ENCODE assay signal across 8 cellular contexts in genomic region chr20:1324598-1325172, GRCh38. TPM values are rescaled to one million over a fixed set of nuclear protein-coding genes. Genes with fewer than 3 reads are reported as not detected.
DNase-seq lines count a peak whose midpoint lies in the region; ATAC-seq, FAIRE-seq and TF ChIP-seq lines count a peak whose summit lies in the region.

No MANE protein-coding gene starts in this region.

- no peak for TF ChIP-seq POLR2A in GM12878 (IDR thresholded peaks at IDR 0.05; ENCODE audit: low read depth, low read length)

- no peak for DNase-seq in GM12878 (ENCODE audit: low read depth, low spot score)
- no peak for DNase-seq in lower lobe of right lung
- peak; percentile 41 for DNase-seq in ureter (ENCODE audit: low spot score)
- no peak for DNase-seq in NCI-H748 (lab: John Stamatoyannopoulos, UW; ENCODE audit: unreplicated experiment)

- TF ChIP-seq CTCF in C4-2B (conservative IDR thresholded peaks at IDR 0.05) (no peak), KMS-11 (conservative IDR thresholded peaks at IDR 0.05; ENCODE audit: low read depth, low read length) (no peak), GM12878 (IDR thresholded peaks at IDR 0.05 in 2 of 3, conservative IDR thresholded peaks at IDR 0.05 in 1 of 3; ENCODE audit: control insufficient read depth in 2 of 3, extremely low read depth in 1 of 3, insufficient read depth in 1 of 3, low read depth in 3 of 3, low read length in 3 of 3) (no peak), lower lobe of right lung (IDR thresholded peaks at IDR 0.05) (no peak)

- SMC1A ChIA-PET in GM12878 (lab: Charles Lee; ENCODE audit: uncharacterized antibody, unreplicated experiment) = interaction anchor here (0.7 to 2.9 kb wide), 8 partner anchors 9 to 143 kb away, joined by 3 to 11 read pairs (median 4); partner anchors contain the start of gene FKBP1A

- H3K4me1 ChIP-seq in KMS-11 (ENCODE audit: low read depth, poor library complexity, severe bottlenecking) (peaks cover 19% of the 10 kb centered on the region), GM12878 (ENCODE audit: control insufficient read depth, insufficient read depth, low read length) (peaks cover 30% of the 10 kb centered on the region), lower lobe of right lung (peaks cover 60% of the 10 kb centered on the region)

- no peaks in the 10 kb centered on the region for H3K27me3 ChIP-seq in KMS-11 (ENCODE audit: insufficient read depth, low read depth)
- no peaks in the 10 kb centered on the region for H3K27me3 ChIP-seq in GM12878 (replicated peaks in 1 of 2; ENCODE audit: control insufficient read depth in 2 of 2, insufficient read depth in 2 of 2, low read length in 1 of 2)
- H3K27me3 ChIP-seq in lower lobe of right lung (ENCODE audit: low read depth) = no peaks in the 10 kb centered on the region

- ATAC-seq in GM12878 = no peak
- no peak for ATAC-seq in lower lobe of right lung
- ATAC-seq in HG02798 (IDR thresholded peaks at IDR 0.05; ENCODE audit: poor library complexity, unreplicated experiment) = no peak
- no peak for ATAC-seq in GM18502 (IDR thresholded peaks at IDR 0.05; ENCODE audit: poor library complexity, unreplicated experiment)

- intact Hi-C loops in GM12878 (cut with micrococcal nuclease; ENCODE audit: unreplicated experiment) (loop anchor here (2.0 kb wide), 2 partner anchors 52 to 64 kb away; no protein-coding TSS in a partner anchor), lower lobe of right lung (cut with DNase I) (no loop called here)

- H3K9ac ChIP-seq in KMS-11 (peak overlapping the region; percentile 100; the same call in 1 of the 2 replicates), GM12878 (ENCODE audit: control insufficient read depth, insufficient read depth, low read length) (peak overlapping the region; percentile 9; the same call in 1 of the 2 replicates)

- H3K27ac ChIP-seq in C4-2B = peak overlapping the region; percentile 93
- peak overlapping the region; percentile 98 for H3K27ac ChIP-seq in KMS-11
- peak overlapping the region; percentile 5; the same call in 1 of the 2 replicates for H3K27ac ChIP-seq in GM12878 (ENCODE audit: control insufficient read depth, insufficient read depth)
- H3K27ac ChIP-seq in lower lobe of right lung = peak overlapping the region; percentile 98

- H3K36me3 ChIP-seq in KMS-11 (ENCODE audit: insufficient read depth) = no peaks in the 10 kb centered on the region
- H3K36me3 ChIP-seq in GM12878 (ENCODE audit: control insufficient read depth in 2 of 2, insufficient read depth in 2 of 2, low read length in 1 of 2) = no peaks in the 10 kb centered on the region
- no peaks in the 10 kb centered on the region for H3K36me3 ChIP-seq in lower lobe of right lung

- in situ Hi-C loops in GM12878 (cut with MboI) = no loop called here

- no TSS peak for BruUV-seq in GM12878 (replicated peaks; lab: Mats Ljungman, UMichigan)

- TF ChIP-seq EP300 in GM12878 (IDR thresholded peaks at IDR 0.05; ENCODE audit: borderline replicate concordance in 1 of 2, control insufficient read depth in 1 of 2, low read depth in 2 of 2, low read length in 2 of 2) = 0 out of 4 replicates have a peak, but pooled peaks of 1 of the 2 experiments have one; percentile 8

- RAD21 ChIA-PET in GM12878 (lab: Charles Lee; ENCODE audit: unreplicated experiment) = interaction anchor here (1.7 kb wide), 2 partner anchors 67 to 112 kb away, joined by 5 to 11 read pairs; no protein-coding TSS in a partner anchor

- no peak for FAIRE-seq in GM12878 (lab: Jason Lieb, UNC)

- H2AFZ ChIP-seq in KMS-11 (ENCODE audit: low read depth) (peak overlapping the region; percentile 92), GM12878 (ENCODE audit: control insufficient read depth, low read depth, low read length) (peak overlapping the region; percentile 59)

- no peak for TF ChIP-seq RAD21 in GM12878 (IDR thresholded peaks at IDR 0.05; ENCODE audit: insufficient read depth, low read depth, low read length)

- H3K4me2 ChIP-seq in KMS-11 = peak overlapping the region; percentile 80
- H3K4me2 ChIP-seq in GM12878 (ENCODE audit: control insufficient read depth, insufficient read depth) = peak overlapping the region; percentile 67

- H4K20me1 ChIP-seq in KMS-11 (ENCODE audit: insufficient read depth) (no peaks in the 10 kb centered on the region), GM12878 (ENCODE audit: control insufficient read depth, insufficient read depth) (no peaks in the 10 kb centered on the region)

- H3K79me2 ChIP-seq in KMS-11 (ENCODE audit: insufficient read depth, low read depth) (peaks cover 27% of the 10 kb centered on the region), GM12878 (ENCODE audit: control insufficient read depth, insufficient read depth, low read length) (peaks cover 43% of the 10 kb centered on the region)

- 4% methylated on average over 15 of the region's 15 CpGs for WGBS in GM12878 (ENCODE audit: insufficient coverage, insufficient replicate concordance, low lambda C conversion rate, missing lambda C conversion rate)

- CTCF ChIA-PET in GM12878 (lab: Yijun Ruan, JAX) = interaction anchor here (0.9 to 7.6 kb wide), 8 partner anchors 10 to 179 kb away, joined by 3 to 55 read pairs (median 4); partner anchors contain the start of gene FKBP1A

- POLR2A ChIA-PET in GM12878 (lab: Charles Lee) = interaction anchor here (1.1 to 7.0 kb wide), 3 partner anchors 20 to 66 kb away, joined by 3 to 76 read pairs (median 6); partner anchors contain the start of gene FKBP1A

- H3K4me3 ChIP-seq in KMS-11 (IDR thresholded peaks at IDR 0.05; ENCODE audit: insufficient read depth, low read depth, low read length) = no peak overlapping the region
- peak overlapping the region; percentile 90; the same call in 1 of the 2 replicates for H3K4me3 ChIP-seq in GM12878
- H3K4me3 ChIP-seq in lower lobe of right lung = peak overlapping the region; percentile 77

- H3K9me3 ChIP-seq in GM12878 (replicated peaks; ENCODE audit: control insufficient read depth, insufficient read depth, low read length) = no peaks in the 10 kb centered on the region; the same call in 2 of the 3 replicates
- H3K9me3 ChIP-seq in lower lobe of right lung = no peaks in the 10 kb centered on the region

TF ChIP-seq in GM12878, 131 proteins besides CTCF, POLR2A, EP300 and RAD21 (continues in another document):
- TF ChIP-seq BCL11A (IDR thresholded peaks at IDR 0.05; ENCODE audit: low read depth, low read length) (0 out of 2 replicates have a peak, but pooled peaks have one; percentile 29), POLR2AphosphoS5 (IDR thresholded peaks at IDR 0.05; ENCODE audit: low read length) (no peak), NRF1 (conservative IDR thresholded peaks at IDR 0.05; ENCODE audit: low read depth, low read length) (no peak), TBL1XR1 (IDR thresholded peaks at IDR 0.05; ENCODE audit: low read depth, low read length) (no peak), PBX3 (IDR thresholded peaks at IDR 0.05; ENCODE audit: insufficient replicate concordance, low read depth, low read length) (no peak), SREBF2 (IDR thresholded peaks at IDR 0.05; ENCODE audit: low read length) (no peak), KDM1A (IDR thresholded peaks at IDR 0.05; ENCODE audit: borderline replicate concordance) (no peak)

RNA-seq across cellular contexts. Expression of gene SDCBP2, which starts 4.3 kb away (rescaled TPM):
- 1.3 and 2.6 TPM in 2 replicates for total RNA-seq in GM12878 (2013; cell fraction: nucleolus; rRNA removed)
- total RNA-seq in GM12878 (2014; rRNA removed) (0.60 and 1.1 TPM in 2 replicates), GM12878 (2014; rRNA removed; fragmentation: Illumina TruSeq; extraction: Trizol) (0.45 and 0.60 TPM in 2 replicates), GM12878 (2021) (0.77 and 1.5 TPM in 2 replicates), lower lobe of right lung (10.8 TPM), ureter (15.2 TPM)
- 0.91 TPM for polyA plus RNA-seq in GM12878 (2011; ENCODE audit: low read depth)
- polyA plus RNA-seq in GM12878 (2011; rRNA removed) (1.3 and 1.5 TPM in 2 replicates), GM12878 (2014; fragmentation: Illumina TruSeq; extraction: Trizol) (0.51 and 0.96 TPM in 2 replicates), GM12878 (2014; fragmentation: Nextera tagmentation; extraction: Ambion mirVana) (under 1 TPM in 1 of 2 experiments, not detected in 1; 0.16 TPM), GM12878 (2014; rRNA removed) (1.3 and 1.9 TPM in 2 replicates), GM12878 (2016; fragmentation: Nextera tagmentation; extraction: Ambion mirVana) (1 to 10 TPM; 1.4 to 2.4 TPM)
- 2.3 and 3.4 TPM in 2 replicates for polyA plus RNA-seq in GM12878 (2011; cell fraction: cytosol; rRNA removed)
- polyA plus RNA-seq in GM12878 (2011; cell fraction: nucleus; rRNA removed) = 5.3 and 9.1 TPM in 2 replicates
- polyA plus RNA-seq in GM12878 (2012) = 2.0 and 3.7 TPM in 2 replicates
- 0.29 and 1.0 TPM in 2 replicates for polyA minus RNA-seq in GM12878 (2011; rRNA and poly(A)+ RNA removed)
- polyA minus RNA-seq in GM12878 (2011; cell fraction: cytosol; rRNA and poly(A)+ RNA removed) = 1.5 TPM in 1 of 2 replicates, not detected in the other
- polyA minus RNA-seq in GM12878 (2011; cell fraction: nucleus; rRNA and poly(A)+ RNA removed) = 0.85 and 1.2 TPM in 2 replicates

RNA-seq across cellular contexts. Expression of gene SNPH, which starts 58.6 kb away (rescaled TPM):
- 0.27 and 0.34 TPM in 2 replicates for total RNA-seq in GM12878 (2013; cell fraction: nucleolus; rRNA removed)
- total RNA-seq in GM12878 (2014; rRNA removed) (0.45 and 0.49 TPM in 2 replicates), GM12878 (2014; rRNA removed; fragmentation: Illumina TruSeq; extraction: Trizol) (0.13 and 0.14 TPM in 2 replicates), GM12878 (2021) (0.31 and 0.53 TPM in 2 replicates), lower lobe of right lung (3.8 TPM), ureter (6.0 TPM)
- polyA plus RNA-seq in GM12878 (2011; ENCODE audit: low read depth) = 0.07 TPM
- polyA plus RNA-seq in GM12878 (2011; rRNA removed) (not detected in 2 replicates), GM12878 (2014; fragmentation: Illumina TruSeq; extraction: Trizol) (0.05 and 0.15 TPM in 2 replicates), GM12878 (2014; fragmentation: Nextera tagmentation; extraction: Ambion mirVana) (under 1 TPM in 1 of 2 experiments, not detected in 1; 0.02 TPM), GM12878 (2014; rRNA removed) (0.27 and 0.40 TPM in 2 replicates), GM12878 (2016; fragmentation: Nextera tagmentation; extraction: Ambion mirVana) (under 1 TPM; 0.37 to 0.44 TPM)
- 0.01 and 0.02 TPM in 2 replicates for polyA plus RNA-seq in GM12878 (2011; cell fraction: cytosol; rRNA removed)
- polyA plus RNA-seq in GM12878 (2011; cell fraction: nucleus; rRNA removed) = 0.09 and 0.18 TPM in 2 replicates
- polyA plus RNA-seq in GM12878 (2012) = 0.09 and 0.14 TPM in 2 replicates
- polyA minus RNA-seq in GM12878 (2011; rRNA and poly(A)+ RNA removed) = not detected in 2 replicates
- polyA minus RNA-seq in GM12878 (2011; cell fraction: cytosol; rRNA and poly(A)+ RNA removed) = 0.53 TPM in 1 of 2 replicates, not detected in the other
- polyA minus RNA-seq in GM12878 (2011; cell fraction: nucleus; rRNA and poly(A)+ RNA removed) = not detected in 2 replicates

Comparison
In these comparisons a context has a peak if more than half of its experiments do, and no peak if none do; other contexts are left out.
1. H3K27ac ChIP-seq: peak in every context shown above with its lines; median percentile 98 in KMS-11; 98 in lower lobe of right lung; 93 in C4-2B; 5 in GM12878.